In genomic region chr1:178060789-178061556, GRCh38 we compare ENCODE assay signal across 1 cellular context.
A peak's percentile ranks its signal among the peaks of the same experiment; 100 is the strongest.
TF ChIP-seq lines count a peak whose summit lies in the region.

No MANE protein-coding gene starts in this region.

TF ChIP-seq in K562, 482 proteins besides CTCF, POLR2A, EP300 and RAD21 (continued from another document):
- TF ChIP-seq EWSR1 (IDR thresholded peaks at IDR 0.05; ENCODE audit: borderline replicate concordance, low read depth, partially characterized antibody) (no peak), KHSRP (IDR thresholded peaks at IDR 0.05) (no peak), CEBPB (tag; IDR thresholded peaks at IDR 0.05) (peak; percentile 58), DNMT1 (IDR thresholded peaks at IDR 0.05) (no peak), MYC (IDR thresholded peaks at IDR 0.05; ENCODE audit: low read depth, low read length) (no peak), MYC (CRISPR knock-in tag; IDR thresholded peaks at IDR 0.05; ENCODE audit: borderline replicate concordance, low read depth) (no peak), BMI1 (IDR thresholded peaks at IDR 0.05; ENCODE audit: low read length) (no peak), ARNT (IDR thresholded peaks at IDR 0.05) (no peak)
